In genomic region chr12:49853671-49854070, GRCh38 we compare ENCODE assay signal across 33 cellular contexts.
"Had no signal": no experiment of that assay in that cellular context is flagged by ENCODE, and none has a peak within 500 bp of the region (broad histone marks: within the 10 kb centered on the region; RNA-seq: fewer than 3 reads in every experiment).

No MANE protein-coding gene starts in this region.

- H3K27ac ChIP-seq: adrenal gland, body of pancreas, breast epithelium, Peyer's patch, SJSA1 had no signal

- H3K4me3 ChIP-seq: adrenal gland, body of pancreas, breast epithelium, MG63, Peyer's patch, SJSA1 had no signal

- H3K27me3 ChIP-seq: adrenal gland, body of pancreas, Peyer's patch had no signal

- H3K9ac ChIP-seq: SK-N-SH had no signal

- H3K4me1 ChIP-seq: adrenal gland, body of pancreas, breast epithelium, Peyer's patch, SJSA1 had no signal

- H3K9me3 ChIP-seq: adrenal gland, body of pancreas, breast epithelium, MG63, Peyer's patch, SJSA1, SK-N-SH had no signal

- DNase-seq: activated B cell treated with CpG ODN at 0.5 μM for 24 hours; activated CD4-positive, alpha-beta T cell treated with anti-CD3 and anti-CD28 coated beads for 4 hours; activated CD4-positive, alpha-beta T cell treated with anti-CD3 and anti-CD28 coated beads, Interleukin-2, amount 50 U/mL, for 4 hours; activated CD4-positive, CD25-positive, alpha-beta regulatory T cell treated with anti-CD3 and anti-CD28 coated beads, Interleukin-2, amount 50 U/mL, for 72 hours; activated CD8-positive, alpha-beta memory T cell treated with anti-CD3 and anti-CD28 coated beads, Interleukin-2, amount 50 U/mL, for 4 hours; activated CD8-positive, alpha-beta T cell treated with anti-CD3 and anti-CD28 coated beads, Interleukin-2, amount 10 ng/mL, durations not matched to agents 7 days and 5 days; activated gamma-delta T cell treated with Interleukin-2 at 50 U/mL for 16 hours; activated naive CD4-positive, alpha-beta T cell treated with anti-CD3 and anti-CD28 coated beads for 36 hours; activated T-cell treated with anti-CD3 and anti-CD28 coated beads for 4 hours; activated T-cell treated with anti-CD3 and anti-CD28 coated beads, Interleukin-2, amount 50 U/mL, for 4 hours; adrenal gland; body of pancreas; Kasumi-1; KG1; MG63; NCI-H1048; NCI-H1105 treated with DMSO at 0.1 percent for 48 hours; NCI-H1436; NCI-H1694; NCI-H1930; NCI-H2081 treated with DMSO at 0.1 percent for 48 hours; NCI-H226; NCI-H446 treated with DMSO at 0.1 percent for 48 hours; NCI-H524; NCI-H69; NCI-H82; PC-3; Peyer's patch; RPMI8226; SHP77 treated with DMSO at 0.1 percent for 48 hours; SK-N-SH had no signal

- H3K36me3 ChIP-seq: adrenal gland, breast epithelium, MG63, Peyer's patch, SJSA1 had no signal
